Comparison of ENCODE assay signal across 8 cellular contexts in the genomic region with DNA sequence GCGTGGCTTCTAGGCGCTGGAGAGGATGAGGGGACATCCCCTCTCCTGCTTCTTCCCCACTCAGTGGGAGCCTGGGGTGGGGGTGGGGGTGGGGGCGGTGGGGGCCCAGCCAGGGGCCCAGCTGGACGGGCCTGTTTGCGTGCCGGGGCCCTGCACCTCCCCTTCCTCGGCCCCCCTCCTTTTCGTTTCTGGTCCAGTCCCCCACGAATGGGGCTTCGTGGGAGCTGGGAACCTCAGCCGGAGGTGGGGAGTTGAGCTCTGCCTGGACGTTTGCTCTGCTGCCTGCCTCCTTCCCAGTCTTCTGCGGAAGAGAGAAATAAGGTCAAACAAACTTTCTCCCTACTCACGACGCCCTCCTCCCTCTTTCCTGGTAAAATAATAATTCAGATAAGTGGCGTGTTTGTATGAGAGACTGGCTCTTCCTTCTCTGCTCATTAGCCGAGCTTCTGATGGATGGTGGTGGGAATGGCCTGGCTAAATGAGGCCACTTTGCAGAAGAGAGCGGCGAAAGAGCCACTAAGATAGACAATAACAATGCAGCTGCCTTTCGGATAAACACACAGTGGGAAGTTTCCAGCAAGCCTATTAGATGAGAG. TPM values are rescaled to one million over a fixed set of nuclear protein-coding genes. Genes with fewer than 3 reads are reported as not detected.
DNase-seq lines count a peak whose midpoint lies in the region; ATAC-seq and TF ChIP-seq lines count a peak whose summit lies in the region.

No MANE protein-coding gene starts in this region.

- H3K23me2 ChIP-seq in H9 (ENCODE audit: insufficient read length, low read depth, low read length, poor library complexity, severe bottlenecking): peaks cover 10% of the 10 kb centered on the region

- H2AFZ ChIP-seq in H9 (ENCODE audit: low read length): no peak overlapping the region

- H3K4me3 Mint-ChIP-seq in Calu3 (ENCODE audit: low read depth, unreplicated experiment) (peak overlapping the region; percentile 85), H9 (peak overlapping the region; percentile 83 to 97)

- H4K91ac ChIP-seq in H9 (ENCODE audit: insufficient read length, low read depth, low read length): no peak overlapping the region

- no peak overlapping the region for H2BK15ac ChIP-seq in H9 (ENCODE audit: low read depth, low read length)

- no peak for DNase-seq in Calu3
- no peak for DNase-seq in H9
- peak; percentile 21 for DNase-seq in NCI-H526 treated with DMSO at 0.1 percent for 48 hours (lab: John Stamatoyannopoulos, UW)
- DNase-seq in amygdala (lab: John Stamatoyannopoulos, UW): peak in 29 of 56 donors; percentile 2 to 60 (median 33)
- peak; percentile 59 for DNase-seq in hepatic stellate cell (ENCODE audit: low spot score)
- no peak for DNase-seq in NOMO-1 treated with dmso at 0.1 percent for 144 hours (lab: John Stamatoyannopoulos, UW; ENCODE audit: unreplicated experiment)

- no peak overlapping the region for H3K4ac ChIP-seq in H9 (ENCODE audit: low read depth, low read length)

- H3K79me1 ChIP-seq in H9 (ENCODE audit: insufficient read depth, low read depth, low read length, poor library complexity, severe bottlenecking): no peaks in the 10 kb centered on the region

- intact Hi-C loops in Calu3 (cut with micrococcal nuclease; ENCODE audit: unreplicated experiment): no loop called here

- H4K8ac ChIP-seq in H9 (replicated peaks; ENCODE audit: insufficient read length, low read depth, low read length): no peak overlapping the region

- H2BK5ac ChIP-seq in H9 (ENCODE audit: insufficient read length, low read length): no peak overlapping the region

- CTCF ChIA-PET in Calu3 (lab: Charles Lee): no interaction called here

- H3K79me2 ChIP-seq in H9 (ENCODE audit: insufficient read depth, low read length): peaks cover 16% of the 10 kb centered on the region; the same call in 1 of the 2 replicates

- no peak overlapping the region for H2BK120ac ChIP-seq in H9 (ENCODE audit: low read depth, low read length, poor library complexity, severe bottlenecking)

- H3K4me3 ChIP-seq in rectal smooth muscle tissue (ENCODE audit: low read length): peak overlapping the region; percentile 82

- H3K27ac Mint-ChIP-seq in Calu3 (ENCODE audit: unreplicated experiment) (peak overlapping the region; percentile 77), H9 (peak overlapping the region; percentile 97 to 98 (median 97))

- H3K9me3 ChIP-seq in H9 (ENCODE audit: control insufficient read depth, low read depth, low read length): no peaks in the 10 kb centered on the region

- H3K23ac ChIP-seq in H9 (ENCODE audit: insufficient read length, low read depth, low read length): no peak overlapping the region

- TF ChIP-seq CTCF in Calu3 (IDR thresholded peaks at IDR 0.05; ENCODE audit: unreplicated experiment): no peak
- TF ChIP-seq CTCF in H9 (conservative IDR thresholded peaks at IDR 0.05): no peak

- no CpG with 5 or more reads among the region's 20 CpGs for WGBS in H9 (ENCODE audit: extremely low coverage, insufficient read length, low lambda C conversion rate)

- no peak overlapping the region; the same call in none of the 2 replicates for H3K14ac ChIP-seq in H9 (ENCODE audit: insufficient read depth, low read length)

- no peak overlapping the region for H2BK20ac ChIP-seq in H9 (ENCODE audit: low read depth, low read length, poor library complexity, severe bottlenecking)

- H3K4me1 Mint-ChIP-seq in Calu3 (ENCODE audit: low read depth, unreplicated experiment) (peaks cover 21% of the 10 kb centered on the region), H9 (peaks cover 28 to 44% of the 10 kb centered on the region in 2 experiments)

- no TSS peak for BruUV-seq in Calu3 (replicated peaks; lab: Mats Ljungman, UMichigan)

- no peak overlapping the region for H2AK5ac ChIP-seq in H9 (ENCODE audit: insufficient read length, low read length)

- H3K4me1 ChIP-seq in H9 (ENCODE audit: insufficient read depth, low read length) (peaks cover 6% of the 10 kb centered on the region), rectal smooth muscle tissue (ENCODE audit: control insufficient read depth, insufficient read depth, low read length) (peaks cover 13% of the 10 kb centered on the region)

- H3K4me2 ChIP-seq in H9 (ENCODE audit: insufficient read depth, insufficient read length, low read length): peak overlapping the region; percentile 98

- H3K9me3 Mint-ChIP-seq in Calu3 (ENCODE audit: low read depth, unreplicated experiment) (no peaks in the 10 kb centered on the region), H9 (no peaks in the 10 kb centered on the region; a peak in 1 of 5 replicates)

- no peak for ATAC-seq in HG03571 (IDR thresholded peaks at IDR 0.05; ENCODE audit: unreplicated experiment)

- no peak overlapping the region for H3T11ph ChIP-seq in H9 (ENCODE audit: low read length)

- no peaks in the 10 kb centered on the region for H4K20me1 ChIP-seq in H9 (ENCODE audit: control insufficient read depth, insufficient read depth, insufficient read length)

- H3K36me3 ChIP-seq in rectal smooth muscle tissue (ENCODE audit: control insufficient read depth, insufficient read depth, low read length): no peaks in the 10 kb centered on the region

- H4K5ac ChIP-seq in H9 (ENCODE audit: insufficient read length, low read depth, low read length): no peak overlapping the region

- H3K36me3 Mint-ChIP-seq in Calu3 (ENCODE audit: insufficient read depth, unreplicated experiment) (peaks cover 31% of the 10 kb centered on the region), H9 (ENCODE audit: insufficient read depth in 1 of 3, low read depth in 3 of 3) (peaks cover 19 to 47% (median 38%) of the 10 kb centered on the region in 3 experiments; a peak in 6 of 7 replicates)

- H2BK12ac ChIP-seq in H9 (ENCODE audit: insufficient read length, low read depth, low read length): no peak overlapping the region

- H3K27ac ChIP-seq in H9 (ENCODE audit: insufficient read length, low read depth, low read length) (peak overlapping the region; percentile 29), rectal smooth muscle tissue (ENCODE audit: low read depth, low read length) (peak overlapping the region; percentile 86)

- H3K27me3 ChIP-seq in H9 (ENCODE audit: insufficient read depth, low read length) (no peaks in the 10 kb centered on the region), rectal smooth muscle tissue (ENCODE audit: control insufficient read depth, insufficient read depth, low read length) (no peaks in the 10 kb centered on the region)

- peak overlapping the region; percentile 84 for H3K9ac ChIP-seq in H9 (ENCODE audit: extremely low read depth, insufficient read length, low read length)
- H3K9ac ChIP-seq in rectal smooth muscle tissue (ENCODE audit: low read length): peak overlapping the region; percentile 77

- peak overlapping the region; percentile 61 for H3K18ac ChIP-seq in H9 (ENCODE audit: insufficient read length, low read depth, low read length)

- no peaks in the 10 kb centered on the region for H3K27me3 Mint-ChIP-seq in Calu3 (ENCODE audit: unreplicated experiment)
- no peaks in the 10 kb centered on the region for H3K27me3 Mint-ChIP-seq in H9 (ENCODE audit: low read depth)

- no peak overlapping the region for H3K56ac ChIP-seq in H9 (ENCODE audit: insufficient read length, low read depth, low read length)

RNA-seq across cellular contexts. Expression of gene MTA3, which starts 0.8 kb away (rescaled TPM):
- total RNA-seq in Calu3 (2022): 45.2 and 46.5 TPM in 2 replicates
- 236 and 253 TPM in 2 replicates for total RNA-seq in H9 (2021)

Comparison
In these comparisons a context has a peak if more than half of its experiments do, and no peak if none do; other contexts are left out.
1. DNase-seq: peak in NCI-H526 treated with DMSO at 0.1 percent for 48 hours (single experiment), amygdala (29 of 56) and hepatic stellate cell (single experiment); none in Calu3 (single experiment), H9 (single experiment) and NOMO-1 treated with dmso at 0.1 percent for 144 hours (single experiment).